Comparison of ENCODE assay signal across 8 cellular contexts in the genomic region with DNA sequence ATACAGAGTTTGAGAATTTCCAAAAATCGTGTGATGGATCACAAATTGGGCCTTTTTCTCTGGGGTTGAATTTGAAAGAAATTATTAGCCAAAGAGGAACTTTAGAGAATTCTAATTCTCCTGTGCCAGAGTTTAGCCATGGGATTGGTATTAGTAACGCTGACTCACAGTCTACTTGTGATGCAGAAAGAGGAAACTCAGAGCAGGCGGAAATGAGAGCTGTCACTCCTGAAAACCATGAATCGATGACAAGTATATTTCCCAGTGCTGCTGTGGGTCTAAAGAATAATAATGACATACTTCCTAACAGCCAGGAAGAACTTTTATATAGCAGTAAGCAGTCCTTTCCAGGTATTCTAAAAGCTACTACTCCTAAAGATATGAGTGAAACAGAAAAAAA.
DNase-seq lines count a peak whose midpoint lies in the region; ATAC-seq and TF ChIP-seq lines count a peak whose summit lies in the region.

No MANE protein-coding gene starts in this region.

- no peak for TF ChIP-seq CTCF in GM12865 (IDR thresholded peaks at IDR 0.05; ENCODE audit: insufficient read depth, low read depth, low read length, missing control alignments)
- no peak for TF ChIP-seq CTCF in ovary (IDR thresholded peaks at IDR 0.05)

- 83 to 93% (median 86%) methylated on average over 4 of the region's 4 CpGs for WGBS in ovary, 3 donors

- TF ChIP-seq POLR2A in ovary (IDR thresholded peaks at IDR 0.05), result no peak

- intact Hi-C loops in activated T-helper 2 cell treated with anti-CD3 and anti-CD28 coated beads, Interferon-gamma antibody, Interleukin-2, Interleukin-4, amounts not matched to agents 10 μg/mL and 5 μg/mL and 100 μg/mL, durations not matched to agents 14 hours and 24 hours and 36 hours (cut with micrococcal nuclease), result loop anchor here (2.0 to 5.0 kb wide), 2 partner anchors 63 to 64 kb away; partner anchors contain the start of gene N4BP2
- intact Hi-C loops in ovary (cut with DNase I), result no loop called here

- no peak overlapping the region for H3K27ac ChIP-seq in ovary

- H3K4me1 Mint-ChIP-seq in activated T-helper 2 cell treated with anti-CD3 and anti-CD28 coated beads, Interferon-gamma antibody, Interleukin-2, Interleukin-4, amounts not matched to agents 10 μg/mL and 5 μg/mL and 100 μg/mL, durations not matched to agents 14 hours and 24 hours and 36 hours (ENCODE audit: low read depth), result peaks cover 38% of the 10 kb centered on the region
- H3K4me1 Mint-ChIP-seq in memory B cell, result peaks cover 9% of the 10 kb centered on the region

- H3K9me3 ChIP-seq in ovary, result no peaks in the 10 kb centered on the region

- peaks cover 49% of the 10 kb centered on the region for H3K36me3 Mint-ChIP-seq in activated T-helper 2 cell treated with anti-CD3 and anti-CD28 coated beads, Interferon-gamma antibody, Interleukin-2, Interleukin-4, amounts not matched to agents 10 μg/mL and 5 μg/mL and 100 μg/mL, durations not matched to agents 14 hours and 24 hours and 36 hours (ENCODE audit: low read depth)
- H3K36me3 Mint-ChIP-seq in memory B cell, result peaks cover 7% of the 10 kb centered on the region

- no peak for TF ChIP-seq EP300 in ovary (IDR thresholded peaks at IDR 0.05)

- ATAC-seq in memory B cell (ENCODE audit: low read depth) (peak; percentile 61), HG02678 (IDR thresholded peaks at IDR 0.05; ENCODE audit: unreplicated experiment) (no peak), HG03139 (IDR thresholded peaks at IDR 0.05; ENCODE audit: unreplicated experiment) (no peak)

- no peaks in the 10 kb centered on the region for H3K27me3 Mint-ChIP-seq in activated T-helper 2 cell treated with anti-CD3 and anti-CD28 coated beads, Interferon-gamma antibody, Interleukin-2, Interleukin-4, amounts not matched to agents 10 μg/mL and 5 μg/mL and 100 μg/mL, durations not matched to agents 14 hours and 24 hours and 36 hours (ENCODE audit: low read depth)
- no peaks in the 10 kb centered on the region for H3K27me3 Mint-ChIP-seq in memory B cell

- H3K9me3 Mint-ChIP-seq in activated T-helper 2 cell treated with anti-CD3 and anti-CD28 coated beads, Interferon-gamma antibody, Interleukin-2, Interleukin-4, amounts not matched to agents 10 μg/mL and 5 μg/mL and 100 μg/mL, durations not matched to agents 14 hours and 24 hours and 36 hours, result no peaks in the 10 kb centered on the region
- no peaks in the 10 kb centered on the region for H3K9me3 Mint-ChIP-seq in memory B cell

- peak overlapping the region; percentile 42 for H3K27ac Mint-ChIP-seq in activated T-helper 2 cell treated with anti-CD3 and anti-CD28 coated beads, Interferon-gamma antibody, Interleukin-2, Interleukin-4, amounts not matched to agents 10 μg/mL and 5 μg/mL and 100 μg/mL, durations not matched to agents 14 hours and 24 hours and 36 hours
- no peak overlapping the region for H3K27ac Mint-ChIP-seq in memory B cell

- H3K36me3 ChIP-seq in ovary, result no peaks in the 10 kb centered on the region

- H3K4me3 ChIP-seq in GM12865 (ENCODE audit: low read depth, low read length) (no peak overlapping the region), ovary (no peak overlapping the region)

- no peaks in the 10 kb centered on the region for H3K4me1 ChIP-seq in ovary (ENCODE audit: insufficient read depth)

- DNase-seq in GM12865 (ENCODE audit: low read depth), result peak; percentile 30
- DNase-seq in HS-27A (ENCODE audit: low read depth), result peak; percentile 33
- no peak for DNase-seq in activated T-helper 2 cell treated with anti-CD3 and anti-CD28 coated beads, Interferon-gamma antibody, Interleukin-2, Interleukin-4, amounts not matched to agents 10 μg/mL and 5 μg/mL and 100 μg/mL, durations not matched to agents 14 hours and 24 hours and 36 hours (ENCODE audit: low spot score)
- DNase-seq in memory B cell (ENCODE audit: low spot score in 2 of 2), result no peak
- DNase-seq in NCI-H345 treated with DMSO at 0.1 percent for 48 hours (lab: John Stamatoyannopoulos, UW; ENCODE audit: unreplicated experiment), result no peak
- no peak for DNase-seq in ovary

- no peak overlapping the region for H3K4me3 Mint-ChIP-seq in activated T-helper 2 cell treated with anti-CD3 and anti-CD28 coated beads, Interferon-gamma antibody, Interleukin-2, Interleukin-4, amounts not matched to agents 10 μg/mL and 5 μg/mL and 100 μg/mL, durations not matched to agents 14 hours and 24 hours and 36 hours (ENCODE audit: low read depth)
- no peak overlapping the region for H3K4me3 Mint-ChIP-seq in memory B cell

- no peaks in the 10 kb centered on the region for H3K27me3 ChIP-seq in ovary

Comparison
In these comparisons a context has a peak if more than half of its experiments do, and no peak if none do; other contexts are left out.
1. DNase-seq: peak in GM12865 (single experiment) and HS-27A (single experiment); none in activated T-helper 2 cell treated with anti-CD3 and anti-CD28 coated beads, Interferon-gamma antibody, Interleukin-2, Interleukin-4, amounts not matched to agents 10 μg/mL and 5 μg/mL and 100 μg/mL, durations not matched to agents 14 hours and 24 hours and 36 hours (single experiment), memory B cell (0 of 2), NCI-H345 treated with DMSO at 0.1 percent for 48 hours (single experiment) and ovary (0 of 5).